Comparison of ENCODE assay signal across 28 cellular contexts in the genomic region with DNA sequence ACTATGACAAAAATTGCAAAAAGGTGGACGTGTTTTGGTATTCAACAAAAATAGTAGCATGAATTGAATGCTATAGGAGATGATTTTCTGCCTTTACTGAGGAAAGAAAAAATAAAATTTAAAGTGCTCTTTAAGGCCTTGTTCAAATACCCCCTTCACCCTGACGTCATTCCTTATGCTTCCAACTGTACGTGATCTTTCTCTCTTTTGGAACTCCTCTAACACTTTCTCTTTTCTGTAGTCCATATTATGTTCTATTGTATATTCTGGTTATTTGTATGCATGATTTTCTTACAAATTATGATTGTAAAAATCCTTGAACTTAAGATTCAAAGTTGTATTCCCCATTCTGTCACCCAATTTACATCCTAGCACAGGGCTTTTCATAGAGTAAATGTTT.
"Had no signal": no experiment of that assay in that cellular context is flagged by ENCODE, and none has a peak within 500 bp of the region (broad histone marks: within the 10 kb centered on the region; RNA-seq: fewer than 3 reads in every experiment).

No MANE protein-coding gene starts in this region.

- ATAC-seq: effector memory CD8-positive, alpha-beta T cell; esophagus mucosa; foreskin keratinocyte; gastrocnemius medialis; gastroesophageal sphincter; heart left ventricle; heart right ventricle had no signal

- H3K4me3 ChIP-seq: colonic mucosa, coronary artery, dorsolateral prefrontal cortex, esophagus muscularis mucosa, esophagus squamous epithelium, gastrocnemius medialis, gastroesophageal sphincter, heart left ventricle, heart right ventricle had no signal

- H3K36me3 ChIP-seq: colonic mucosa, esophagus muscularis mucosa, esophagus squamous epithelium, gastrocnemius medialis, gastroesophageal sphincter, heart left ventricle, heart right ventricle had no signal

- FAIRE-seq: colon, endometrium, endothelial cell of umbilical vein, frontal cortex had no signal

- H3K27ac ChIP-seq: colonic mucosa, coronary artery, dorsolateral prefrontal cortex, epithelial cell of prostate, esophagus muscularis mucosa, esophagus squamous epithelium, foreskin keratinocyte, gastrocnemius medialis, gastroesophageal sphincter, heart left ventricle, heart right ventricle had no signal

- H3K27me3 ChIP-seq: colonic mucosa, esophagus muscularis mucosa, esophagus squamous epithelium, foreskin keratinocyte, gastrocnemius medialis, gastroesophageal sphincter had no signal

- DNase-seq: colonic mucosa; cortex of kidney; dermis blood vessel endothelial cell; dorsolateral prefrontal cortex; effector CD4-positive, alpha-beta T cell; effector CD8-positive, alpha-beta T cell; effector memory CD4-positive, alpha-beta T cell; effector memory CD8-positive, alpha-beta T cell; endodermal cell; erythroblast; esophagus squamous epithelium; foreskin fibroblast; foreskin keratinocyte; foreskin melanocyte; gastrocnemius medialis; glutamatergic neuron; head of caudate nucleus; heart left ventricle; heart right ventricle had no signal

- H3K9me3 ChIP-seq: colonic mucosa, esophagus muscularis mucosa, esophagus squamous epithelium, gastrocnemius medialis, gastroesophageal sphincter, heart left ventricle had no signal

- H3K4me1 ChIP-seq: colonic mucosa, esophagus muscularis mucosa, esophagus squamous epithelium, foreskin keratinocyte, gastrocnemius medialis, gastroesophageal sphincter, heart left ventricle, heart right ventricle had no signal
